In the genomic region with DNA sequence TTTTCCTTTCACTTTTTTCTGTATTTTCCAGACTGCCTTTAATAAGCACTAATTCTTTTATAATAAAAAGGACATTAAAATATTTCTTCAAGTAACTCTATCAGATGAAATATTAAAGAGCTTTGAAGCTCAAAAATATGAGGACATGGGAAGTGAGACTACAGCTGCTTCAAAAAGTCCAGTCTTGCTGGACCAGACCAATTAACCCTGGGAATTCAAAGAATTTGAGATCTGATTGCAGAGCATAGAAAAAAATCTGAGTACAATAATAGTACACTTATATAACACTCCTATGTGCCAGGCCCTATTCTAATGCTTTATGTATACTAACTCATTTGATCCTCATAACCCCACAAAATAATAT, we compare ENCODE assay signal across 1 cellular context.
TF ChIP-seq lines count a peak whose summit lies in the region.

No MANE protein-coding gene starts in this region.

TF ChIP-seq in endothelial cell of umbilical vein, 7 proteins besides CTCF, POLR2A, EP300 and RAD21:
- TF ChIP-seq MYC (IDR thresholded peaks at IDR 0.05; ENCODE audit: low read depth, low read length) (no peak), JUN (IDR thresholded peaks at IDR 0.05; ENCODE audit: borderline replicate concordance, insufficient read depth, insufficient read length, low read depth) (no peak), FOS (IDR thresholded peaks at IDR 0.05; ENCODE audit: borderline replicate concordance, insufficient read depth, low read length) (no peak), POLR2AphosphoS5 (IDR thresholded peaks at IDR 0.05; ENCODE audit: insufficient read depth, low read depth, low read length) (no peak)
- TF ChIP-seq, protein P1, sequence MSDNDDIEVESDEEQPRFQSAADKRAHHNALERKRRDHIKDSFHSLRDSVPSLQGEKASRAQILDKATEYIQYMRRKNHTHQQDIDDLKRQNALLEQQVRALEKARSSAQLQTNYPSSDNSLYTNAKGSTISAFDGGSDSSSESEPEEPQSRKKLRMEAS (IDR thresholded peaks at IDR 0.05; ENCODE audit: insufficient read depth, insufficient read length): no peak
TF ChIP-seq in endothelial cell of umbilical vein: peak in this region for 0.
